In the genomic region with DNA sequence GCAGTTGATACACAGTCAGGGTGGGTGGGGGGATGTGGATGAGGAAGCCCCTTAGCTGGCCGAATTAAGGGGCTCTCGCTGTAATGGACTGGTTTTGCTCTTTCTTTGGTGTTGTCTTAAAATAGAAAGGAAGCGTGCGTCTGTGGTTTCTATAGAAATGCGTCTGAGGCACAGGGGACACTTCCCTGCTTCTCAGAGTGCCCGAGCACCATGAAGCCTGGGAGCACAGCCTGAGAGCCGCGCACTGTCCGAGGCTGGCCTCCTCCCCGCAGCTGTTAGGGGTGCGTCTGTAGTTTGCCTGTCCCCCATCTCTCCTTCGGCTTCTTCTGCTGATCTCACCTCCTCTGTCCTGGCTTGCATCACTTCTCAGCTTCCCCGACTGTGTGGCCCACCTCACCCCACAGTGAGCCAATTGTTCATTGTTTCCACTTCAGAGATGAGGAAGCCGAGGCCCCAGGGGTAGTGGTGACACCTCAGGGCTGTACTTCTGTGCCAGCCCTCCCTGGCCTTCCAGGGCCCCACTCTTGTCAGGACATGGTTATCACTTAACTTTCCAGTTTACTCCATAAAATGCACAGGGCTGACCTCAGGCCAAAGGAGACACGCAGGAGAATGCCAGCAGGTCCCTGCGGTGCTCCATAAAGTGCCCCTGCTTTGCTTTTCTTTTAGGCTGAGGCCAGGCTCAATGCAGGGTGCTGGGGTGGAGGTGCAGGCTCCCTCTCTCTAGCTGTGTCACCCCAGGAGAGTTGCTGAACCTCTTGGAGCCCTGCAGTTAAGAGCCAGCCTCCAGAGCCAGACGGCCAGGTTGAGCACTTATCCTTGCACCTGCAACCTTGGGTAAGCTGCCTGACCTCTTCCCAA, we compare ENCODE assay signal across 18 cellular contexts.
A peak's percentile ranks its signal among the peaks of the same experiment; 100 is the strongest.
DNase-seq lines count a peak whose midpoint lies in the region; ATAC-seq and TF ChIP-seq lines count a peak whose summit lies in the region.
"Had no signal": no experiment of that assay in that cellular context is flagged by ENCODE, and none has a peak within 500 bp of the region (broad histone marks: within the 10 kb centered on the region; RNA-seq: fewer than 3 reads in every experiment).

No MANE protein-coding gene starts in this region.

- H3K27ac Mint-ChIP-seq in activated CD8-positive, alpha-beta T cell treated with anti-CD3 and anti-CD28 coated beads for 36 hours = peak overlapping the region; percentile 90
- H3K27ac Mint-ChIP-seq in stimulated activated naive CD8-positive, alpha-beta T cell treated with anti-CD3 and anti-CD28 coated beads, Interleukin-15, amount 100 ng/mL, for 72 hours = peak overlapping the region; percentile 96
- H3K27ac Mint-ChIP-seq: natural killer cell, T-cell had no signal

- H3K27me3 Mint-ChIP-seq in activated CD8-positive, alpha-beta T cell treated with anti-CD3 and anti-CD28 coated beads for 36 hours = no peaks in the 10 kb centered on the region
- no peaks in the 10 kb centered on the region for H3K27me3 Mint-ChIP-seq in stimulated activated naive CD8-positive, alpha-beta T cell treated with anti-CD3 and anti-CD28 coated beads, Interleukin-15, amount 100 ng/mL, for 72 hours

- H3K4me2 ChIP-seq in MM.1S (ENCODE audit: low read depth, low read length) = no peak overlapping the region

- H3K4me1 Mint-ChIP-seq in activated CD8-positive, alpha-beta T cell treated with anti-CD3 and anti-CD28 coated beads for 36 hours (ENCODE audit: low read depth) = peaks cover 18% of the 10 kb centered on the region
- H3K4me1 Mint-ChIP-seq in stimulated activated naive CD8-positive, alpha-beta T cell treated with anti-CD3 and anti-CD28 coated beads, Interleukin-15, amount 100 ng/mL, for 72 hours = peaks cover 32% of the 10 kb centered on the region

- no peak for TF ChIP-seq POLR2A in stomach (IDR thresholded peaks at IDR 0.05)

- POLR2A ChIA-PET in activated CD8-positive, alpha-beta T cell treated with anti-CD3 and anti-CD28 coated beads for 36 hours (lab: Charles Lee) = no interaction called here

- no peaks in the 10 kb centered on the region for H3F3A ChIP-seq in MM.1S (ENCODE audit: insufficient read depth, low read length)

- H3K27ac ChIP-seq in stomach (no peak overlapping the region), MM.1S (ENCODE audit: low read length) (no peak overlapping the region)
- H3K27ac ChIP-seq: breast epithelium, suprapubic skin, VCaP had no signal

- 69 to 77% (median 75%) methylated on average over 17 of the region's 17 CpGs for WGBS in stomach, 5 donors

- H3K9ac ChIP-seq in MM.1S (ENCODE audit: low read length) = no peak overlapping the region

- H3K9me2 ChIP-seq in MM.1S (replicated peaks; ENCODE audit: insufficient read depth, low read length) = no peaks in the 10 kb centered on the region

- H3K9me3 Mint-ChIP-seq in activated CD8-positive, alpha-beta T cell treated with anti-CD3 and anti-CD28 coated beads for 36 hours = no peaks in the 10 kb centered on the region
- H3K9me3 Mint-ChIP-seq in stimulated activated naive CD8-positive, alpha-beta T cell treated with anti-CD3 and anti-CD28 coated beads, Interleukin-15, amount 100 ng/mL, for 72 hours = no peaks in the 10 kb centered on the region
- H3K9me3 Mint-ChIP-seq: natural killer cell, T-cell had no signal

- CTCF ChIA-PET in activated CD8-positive, alpha-beta T cell treated with anti-CD3 and anti-CD28 coated beads for 36 hours (lab: Charles Lee) = no interaction called here

- intact Hi-C loops in activated CD8-positive, alpha-beta T cell treated with anti-CD3 and anti-CD28 coated beads for 36 hours (cut with micrococcal nuclease) = no loop called here
- intact Hi-C loops in stomach (cut with DNase I; ENCODE audit: low total_unique reads) = no loop called here

- DNase-seq in stimulated activated CD4-positive, alpha-beta T cell treated with anti-CD3 and anti-CD28 coated beads, Interleukin-15, amount 100 ng/mL, for 24 hours = peak; percentile 39
- no peak for DNase-seq in stimulated activated CD4-positive, alpha-beta T cell treated with anti-CD3 and anti-CD28 coated beads, Interleukin-2, amount 100 ng/mL, for 48 hours
- peak; percentile 78 for DNase-seq in activated CD8-positive, alpha-beta T cell treated with anti-CD3 and anti-CD28 coated beads for 36 hours
- DNase-seq in dermis blood vessel endothelial cell (peak; percentile 10), stomach (no peak), MM.1S (no peak)
- peak; percentile 50 to 65 for DNase-seq in stimulated activated naive CD8-positive, alpha-beta T cell treated with anti-CD3 and anti-CD28 coated beads, Interleukin-15, amount 100 ng/mL, for 72 hours
- DNase-seq: Caco-2, kidney, mesendoderm, natural killer cell, NCI-H2029 treated with DMSO at 0.1 percent for 48 hours, NCI-H524, T-cell had no signal

- H3K9me3 ChIP-seq in stomach = no peaks in the 10 kb centered on the region
- no peaks in the 10 kb centered on the region for H3K9me3 ChIP-seq in MM.1S (replicated peaks; ENCODE audit: insufficient read depth, low read length)
- H3K9me3 ChIP-seq: breast epithelium, Caco-2, suprapubic skin had no signal

- H3K36me3 ChIP-seq in stomach (peaks cover 0 to 9% (median 2%) of the 10 kb centered on the region in 4 donors), MM.1S (replicated peaks; ENCODE audit: insufficient read depth, low read length) (no peaks in the 10 kb centered on the region)
- H3K36me3 ChIP-seq: breast epithelium had no signal

- no peak for TF ChIP-seq EP300 in stomach (IDR thresholded peaks at IDR 0.05)

- no peak for TF ChIP-seq CTCF in activated CD8-positive, alpha-beta T cell treated with anti-CD3 and anti-CD28 coated beads for 36 hours (IDR thresholded peaks at IDR 0.05)
- no peak for TF ChIP-seq CTCF in stomach (IDR thresholded peaks at IDR 0.05)
- TF ChIP-seq CTCF in MM.1S (IDR thresholded peaks at IDR 0.05; ENCODE audit: low read length) = no peak

- H3K4me3 ChIP-seq in stomach (no peak overlapping the region), MM.1S (ENCODE audit: low read length) (no peak overlapping the region)
- H3K4me3 ChIP-seq: breast epithelium, suprapubic skin had no signal

- H3K79me2 ChIP-seq in MM.1S (ENCODE audit: low read length) = no peaks in the 10 kb centered on the region

- H3K36me3 Mint-ChIP-seq in activated CD8-positive, alpha-beta T cell treated with anti-CD3 and anti-CD28 coated beads for 36 hours (ENCODE audit: low read depth) = peaks cover 1% of the 10 kb centered on the region
- H3K36me3 Mint-ChIP-seq: natural killer cell, T-cell had no signal

- H3K4me1 ChIP-seq in stomach = no peaks in the 10 kb centered on the region
- no peaks in the 10 kb centered on the region for H3K4me1 ChIP-seq in MM.1S (ENCODE audit: low read length)
- H3K4me1 ChIP-seq: breast epithelium, Caco-2 had no signal

- H2AFZ ChIP-seq in MM.1S (ENCODE audit: low read length) = no peak overlapping the region

- peak overlapping the region; percentile 44 for H3K4me3 Mint-ChIP-seq in activated CD8-positive, alpha-beta T cell treated with anti-CD3 and anti-CD28 coated beads for 36 hours
- H3K4me3 Mint-ChIP-seq in stimulated activated naive CD8-positive, alpha-beta T cell treated with anti-CD3 and anti-CD28 coated beads, Interleukin-15, amount 100 ng/mL, for 72 hours = peak overlapping the region; percentile 49 to 65
- H3K4me3 Mint-ChIP-seq: natural killer cell, T-cell had no signal

- H3K27me3 ChIP-seq in stomach (no peaks in the 10 kb centered on the region), MM.1S (replicated peaks; ENCODE audit: insufficient read depth, low read length) (no peaks in the 10 kb centered on the region)
- H3K27me3 ChIP-seq: breast epithelium, suprapubic skin had no signal

- no peaks in the 10 kb centered on the region for H4K20me1 ChIP-seq in MM.1S (ENCODE audit: insufficient read depth, low read length)

- peak; percentile 94 for ATAC-seq in activated CD8-positive, alpha-beta T cell treated with anti-CD3 and anti-CD28 coated beads for 36 hours
- peak; percentile 92 for ATAC-seq in stimulated activated naive CD8-positive, alpha-beta T cell treated with anti-CD3 and anti-CD28 coated beads, Interleukin-15, amount 100 ng/mL, for 72 hours
- ATAC-seq: natural killer cell, Right ventricle myocardium inferior, T-cell had no signal

Comparison
In these comparisons a context has a peak if more than half of its experiments do, and no peak if none do; other contexts are left out.
1. DNase-seq: peak in stimulated activated CD4-positive, alpha-beta T cell treated with anti-CD3 and anti-CD28 coated beads, Interleukin-15, amount 100 ng/mL, for 24 hours (single experiment), activated CD8-positive, alpha-beta T cell treated with anti-CD3 and anti-CD28 coated beads for 36 hours (single experiment), dermis blood vessel endothelial cell (single experiment) and stimulated activated naive CD8-positive, alpha-beta T cell treated with anti-CD3 and anti-CD28 coated beads, Interleukin-15, amount 100 ng/mL, for 72 hours (2 of 2); none in stimulated activated CD4-positive, alpha-beta T cell treated with anti-CD3 and anti-CD28 coated beads, Interleukin-2, amount 100 ng/mL, for 48 hours (0 of 2), stomach (single experiment) and MM.1S (single experiment).